8 cellular contexts compared by ENCODE assay signal in the genomic region with DNA sequence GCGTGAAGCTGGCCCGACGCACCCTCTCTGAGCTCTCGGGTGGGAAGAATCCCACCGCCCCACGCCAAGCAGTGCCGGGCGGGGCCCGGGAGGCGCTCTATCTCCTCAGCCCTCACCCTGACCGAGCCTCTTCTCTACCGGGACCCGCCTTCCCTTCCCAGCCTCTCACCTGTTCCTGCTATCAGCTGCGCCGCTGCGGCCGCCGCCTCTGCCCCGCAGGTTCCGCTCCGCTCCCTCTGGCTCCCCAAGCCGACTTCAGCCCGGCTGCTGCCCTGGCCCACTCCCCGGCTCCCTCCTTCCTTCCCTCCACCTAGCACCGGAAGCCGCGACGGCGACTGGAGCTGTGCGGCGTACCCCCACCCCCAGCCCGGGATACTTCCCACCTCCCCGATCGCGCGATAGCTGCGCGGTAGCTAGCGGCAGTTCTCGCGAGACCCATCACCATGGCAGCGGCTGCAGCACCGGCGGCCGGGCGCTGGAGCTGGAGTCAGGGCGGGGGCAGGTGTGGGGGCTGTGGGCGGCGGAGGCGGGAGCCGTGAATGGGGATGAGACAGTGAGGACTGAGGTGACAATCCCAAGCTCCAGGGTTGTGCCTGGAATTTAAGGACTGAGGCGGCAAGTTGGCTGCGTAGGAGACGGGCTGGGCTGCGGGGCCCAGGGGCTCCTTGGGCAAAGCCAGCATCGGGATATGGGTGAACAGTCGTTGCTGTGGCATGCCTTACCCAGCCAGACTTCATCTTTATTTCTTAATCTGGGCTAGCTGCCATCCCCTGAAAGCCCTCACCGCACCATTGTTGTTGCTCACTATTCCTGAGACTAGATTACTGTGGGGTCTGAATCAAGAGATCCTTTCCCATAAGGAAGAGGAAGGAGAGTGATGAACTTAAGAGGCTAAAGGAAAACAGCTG. TPM values are rescaled to one million over a fixed set of nuclear protein-coding genes. Genes with fewer than 3 reads are reported as not detected.
DNase-seq lines count a peak whose midpoint lies in the region; ATAC-seq and TF ChIP-seq lines count a peak whose summit lies in the region.

A gene (minus strand): TSS at position 347 of the 908 bp plus-strand sequence. CDS start 16,392 bp downstream, outside the sequence.

- H3K36me3 ChIP-seq in RWPE2 (ENCODE audit: low read depth), result peaks cover 29% of the 10 kb centered on the region

- H3K36me3 Mint-ChIP-seq in activated T-helper 2 cell treated with anti-CD3 and anti-CD28 coated beads, Interferon-gamma antibody, Interleukin-2, Interleukin-4, amounts not matched to agents 10 μg/mL and 5 μg/mL and 100 μg/mL, durations not matched to agents 14 hours and 24 hours and 36 hours (ENCODE audit: low read depth), result peaks cover 15% of the 10 kb centered on the region
- no peaks in the 10 kb centered on the region for H3K36me3 Mint-ChIP-seq in natural killer cell

- H3K27ac Mint-ChIP-seq in activated T-helper 2 cell treated with anti-CD3 and anti-CD28 coated beads, Interferon-gamma antibody, Interleukin-2, Interleukin-4, amounts not matched to agents 10 μg/mL and 5 μg/mL and 100 μg/mL, durations not matched to agents 14 hours and 24 hours and 36 hours, result peak within 1 kb of the TSS; percentile 82
- peak within 1 kb of the TSS; percentile 73 to 97 for H3K27ac Mint-ChIP-seq in natural killer cell

- H3K4me3 Mint-ChIP-seq in activated T-helper 2 cell treated with anti-CD3 and anti-CD28 coated beads, Interferon-gamma antibody, Interleukin-2, Interleukin-4, amounts not matched to agents 10 μg/mL and 5 μg/mL and 100 μg/mL, durations not matched to agents 14 hours and 24 hours and 36 hours (ENCODE audit: low read depth), result peak within 1 kb of the TSS; percentile 95
- H3K4me3 Mint-ChIP-seq in natural killer cell, result peak within 1 kb of the TSS; percentile 90

- peaks cover 18% of the 10 kb centered on the region for H3K27me3 Mint-ChIP-seq in activated T-helper 2 cell treated with anti-CD3 and anti-CD28 coated beads, Interferon-gamma antibody, Interleukin-2, Interleukin-4, amounts not matched to agents 10 μg/mL and 5 μg/mL and 100 μg/mL, durations not matched to agents 14 hours and 24 hours and 36 hours (ENCODE audit: low read depth)
- peaks cover 0 to 3% of the 10 kb centered on the region in 2 donors for H3K27me3 Mint-ChIP-seq in natural killer cell (ENCODE audit: low read depth in 2 of 2)

- DNase-seq in DMS79 (lab: John Stamatoyannopoulos, UW) (peak; percentile 90), LoVo (ENCODE audit: low spot score) (peak; percentile 99), RWPE2 (ENCODE audit: low spot score) (peak; percentile 94), fibroblast of mammary gland (ENCODE audit: low read depth) (peak; percentile 83), natural killer cell (peak; percentile 86)
- peak; percentile 90 for DNase-seq in activated T-helper 2 cell treated with anti-CD3 and anti-CD28 coated beads, Interferon-gamma antibody, Interleukin-2, Interleukin-4, amounts not matched to agents 10 μg/mL and 5 μg/mL and 100 μg/mL, durations not matched to agents 14 hours and 24 hours and 36 hours (ENCODE audit: low spot score)
- peak; percentile 83 to 93 (median 89) for DNase-seq in stimulated activated naive CD4-positive, alpha-beta T cell (lab: John Stamatoyannopoulos, UW)

- H3K4me1 Mint-ChIP-seq in activated T-helper 2 cell treated with anti-CD3 and anti-CD28 coated beads, Interferon-gamma antibody, Interleukin-2, Interleukin-4, amounts not matched to agents 10 μg/mL and 5 μg/mL and 100 μg/mL, durations not matched to agents 14 hours and 24 hours and 36 hours (ENCODE audit: low read depth), result peaks cover 29% of the 10 kb centered on the region
- H3K4me1 Mint-ChIP-seq in natural killer cell, result peaks cover 42 to 44% of the 10 kb centered on the region in 2 donors

- TF ChIP-seq CTCF in RWPE2 (IDR thresholded peaks at IDR 0.05; ENCODE audit: poor library complexity, severe bottlenecking) (no peak), fibroblast of mammary gland (conservative IDR thresholded peaks at IDR 0.05; ENCODE audit: control insufficient read depth, insufficient read depth, low read depth, low read length) (no peak), natural killer cell (IDR thresholded peaks at IDR 0.05) (no peak)

- no peaks in the 10 kb centered on the region for H3K9me3 Mint-ChIP-seq in activated T-helper 2 cell treated with anti-CD3 and anti-CD28 coated beads, Interferon-gamma antibody, Interleukin-2, Interleukin-4, amounts not matched to agents 10 μg/mL and 5 μg/mL and 100 μg/mL, durations not matched to agents 14 hours and 24 hours and 36 hours
- H3K9me3 Mint-ChIP-seq in natural killer cell, result no peaks in the 10 kb centered on the region

- H3K27ac ChIP-seq in RWPE2 (ENCODE audit: poor library complexity, severe bottlenecking), result peak within 1 kb of the TSS; percentile 65

- ATAC-seq in GM21825 (IDR thresholded peaks at IDR 0.05; ENCODE audit: unreplicated experiment) (peak; percentile 91), RWPE2 (ENCODE audit: low read depth) (peak; percentile 84), natural killer cell (peak; percentile 95 to 96 (median 95))

- H3K27me3 ChIP-seq in RWPE2 (ENCODE audit: insufficient read depth, poor library complexity, severe bottlenecking), result no peaks in the 10 kb centered on the region

- H3K4me1 ChIP-seq in RWPE2 (ENCODE audit: insufficient read depth, poor library complexity, severe bottlenecking), result no peaks in the 10 kb centered on the region

- H3K4me3 ChIP-seq in RWPE2 (ENCODE audit: severe bottlenecking) (peak within 1 kb of the TSS; percentile 90), fibroblast of mammary gland (ENCODE audit: control insufficient read depth, low read depth, low read length) (peak within 1 kb of the TSS; percentile 98)

- intact Hi-C loops in activated T-helper 2 cell treated with anti-CD3 and anti-CD28 coated beads, Interferon-gamma antibody, Interleukin-2, Interleukin-4, amounts not matched to agents 10 μg/mL and 5 μg/mL and 100 μg/mL, durations not matched to agents 14 hours and 24 hours and 36 hours (cut with micrococcal nuclease), result loop anchor here (1.0 kb wide), 1 partner anchor 36 kb away; no protein-coding TSS in a partner anchor
- intact Hi-C loops in natural killer cell (cut with micrococcal nuclease), result no loop called here

- H3K9me3 ChIP-seq in RWPE2 (ENCODE audit: severe bottlenecking), result no peaks in the 10 kb centered on the region

RNA-seq across cellular contexts. Expression of the gene that starts here (rescaled TPM):
- total RNA-seq in activated T-helper 2 cell treated with anti-CD3 and anti-CD28 coated beads, Interferon-gamma antibody, Interleukin-2, Interleukin-4, amounts not matched to agents 10 μg/mL and 5 μg/mL and 100 μg/mL, durations not matched to agents 14 hours and 24 hours and 36 hours, result 133 and 135 TPM in 2 replicates
- 100 to 1,000 TPM in 1 of 3 donors, 10 to 100 TPM in 2; 80.7 to 114 (median 88.4) TPM for total RNA-seq in natural killer cell

Comparison
In these comparisons a context has a peak if more than half of its experiments do, and no peak if none do; other contexts are left out.
1. Peak in every context shown above with its lines: DNase-seq, ATAC-seq, H3K4me3 ChIP-seq and H3K27ac ChIP-seq.